8 cellular contexts compared by ENCODE assay signal in genomic region chr2:222319576-222320440, GRCh38.
A peak's percentile ranks its signal among the peaks of the same experiment; 100 is the strongest.
DNase-seq lines count a peak whose midpoint lies in the region; ATAC-seq and TF ChIP-seq lines count a peak whose summit lies in the region.

No MANE protein-coding gene starts in this region.

- H3K4me1 Mint-ChIP-seq in stimulated activated naive B cell treated with anti-CD40 and anti-IgM and Interleukin-4, amounts not matched to agents 10 μg/mL and 1 μg/mL and 100 μg/mL, for 72 hours = peaks cover 5 to 15% of the 10 kb centered on the region in 2 donors

- peaks cover 43 to 58% of the 10 kb centered on the region in 2 donors for H3K27me3 Mint-ChIP-seq in stimulated activated naive B cell treated with anti-CD40 and anti-IgM and Interleukin-4, amounts not matched to agents 10 μg/mL and 1 μg/mL and 100 μg/mL, for 72 hours

- ATAC-seq in HG02623 (IDR thresholded peaks at IDR 0.05; ENCODE audit: unreplicated experiment) = peak; percentile 35
- ATAC-seq in stimulated activated naive B cell treated with anti-CD40 and anti-IgM and Interleukin-4, amounts not matched to agents 10 μg/mL and 1 μg/mL and 100 μg/mL, for 72 hours (replicated peaks) = peak; percentile 38 to 47

- no peaks in the 10 kb centered on the region for H3K36me3 Mint-ChIP-seq in stimulated activated naive B cell treated with anti-CD40 and anti-IgM and Interleukin-4, amounts not matched to agents 10 μg/mL and 1 μg/mL and 100 μg/mL, for 72 hours

- H3K27ac ChIP-seq in angular gyrus (ENCODE audit: low read depth, low read length) = peak overlapping the region; percentile 72

- H3K9me3 Mint-ChIP-seq in stimulated activated naive B cell treated with anti-CD40 and anti-IgM and Interleukin-4, amounts not matched to agents 10 μg/mL and 1 μg/mL and 100 μg/mL, for 72 hours = no peaks in the 10 kb centered on the region

- TF ChIP-seq CTCF in GM13976 (IDR thresholded peaks at IDR 0.05; ENCODE audit: borderline replicate concordance, control extremely low read depth, extremely low read depth, insufficient read depth, missing control alignments) = peak; percentile 8

- peak overlapping the region; percentile 52 to 61 for H3K4me3 Mint-ChIP-seq in stimulated activated naive B cell treated with anti-CD40 and anti-IgM and Interleukin-4, amounts not matched to agents 10 μg/mL and 1 μg/mL and 100 μg/mL, for 72 hours

- DNase-seq in AG08396 (ENCODE audit: low spot score) (peak; percentile 33), GM13976 (ENCODE audit: low spot score) (peak; percentile 77), NCI-H128 (lab: John Stamatoyannopoulos, UW; ENCODE audit: unreplicated experiment) (peak; percentile 20), iPS-NIHi11 (ENCODE audit: low spot score) (peak; percentile 67), ecto neural progenitor cell (ENCODE audit: low spot score) (no peak)
- DNase-seq in stimulated activated naive B cell treated with anti-CD40 and anti-IgM and Interleukin-4, amounts not matched to agents 10 μg/mL and 1 μg/mL and 100 μg/mL, for 72 hours = no peak

- in situ Hi-C loops in GM13976 (cut with MboI; ENCODE audit: low sequenced_read_pairs, unreplicated experiment) = loop anchor here (5.0 to 10.0 kb wide), 3 partner anchors 105 to 265 kb away; partner anchors contain the start of gene SGPP2

- no peak overlapping the region for H3K27ac Mint-ChIP-seq in stimulated activated naive B cell treated with anti-CD40 and anti-IgM and Interleukin-4, amounts not matched to agents 10 μg/mL and 1 μg/mL and 100 μg/mL, for 72 hours

Comparison
In these comparisons a context has a peak if more than half of its experiments do, and no peak if none do; other contexts are left out.
1. DNase-seq: peak in AG08396 (single experiment), GM13976 (single experiment), NCI-H128 (single experiment) and iPS-NIHi11 (single experiment); none in stimulated activated naive B cell treated with anti-CD40 and anti-IgM and Interleukin-4, amounts not matched to agents 10 μg/mL and 1 μg/mL and 100 μg/mL, for 72 hours (single experiment) and ecto neural progenitor cell (single experiment).